Comparison of ENCODE assay signal across 25 cellular contexts in the genomic region with DNA sequence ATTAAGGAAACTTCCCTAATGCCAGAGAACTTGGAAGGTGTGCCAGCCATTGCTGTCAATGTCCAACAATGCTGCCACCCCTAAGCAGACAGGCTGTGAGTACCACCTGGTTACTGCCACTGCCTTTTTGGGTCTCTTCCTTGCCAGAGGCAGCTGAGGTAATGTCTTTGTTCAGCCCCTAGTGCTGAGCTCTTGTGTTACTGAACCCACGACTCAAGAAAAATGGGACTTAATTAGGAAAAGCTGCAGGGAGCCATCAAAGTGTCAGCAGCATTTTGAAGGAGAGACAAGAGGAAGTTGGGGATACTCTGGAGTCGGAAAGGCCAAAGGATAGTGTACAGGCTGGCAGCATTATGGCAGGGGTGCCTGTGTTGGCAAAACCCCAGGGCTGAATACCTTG.
"Had no signal": no experiment of that assay in that cellular context is flagged by ENCODE, and none has a peak within 500 bp of the region (broad histone marks: within the 10 kb centered on the region; RNA-seq: fewer than 3 reads in every experiment).

No MANE protein-coding gene starts in this region.

- ATAC-seq: foreskin keratinocyte; gastroesophageal sphincter; heart left ventricle; left cardiac atrium; left lung; naive thymus-derived CD8-positive, alpha-beta T cell; psoas muscle; right cardiac atrium; stimulated activated naive CD8-positive, alpha-beta T cell treated with anti-CD3 and anti-CD28 coated beads, Interleukin-15, Interleukin-2, amounts not matched to agents 100 U/mL and 50 U/mL, for 24 hours had no signal

- H3K4me1 ChIP-seq: esophagus muscularis mucosa, foreskin keratinocyte, gastroesophageal sphincter, heart left ventricle, left lung, psoas muscle, spleen, testis, tibial artery had no signal

- H3K36me3 Mint-ChIP-seq: stimulated activated memory B cell treated with anti-CD40 and anti-IgM and Interleukin-4, amounts not matched to agents 10 μg/mL and 1 μg/mL and 100 μg/mL, for 72 hours; type B pancreatic cell had no signal

- H3K9me3 Mint-ChIP-seq: type B pancreatic cell had no signal

- H3K36me3 ChIP-seq: esophagus muscularis mucosa, gastroesophageal sphincter, heart left ventricle, left lung, ovary, spleen, tibial artery had no signal

- H3K9me3 ChIP-seq: esophagus muscularis mucosa, gastroesophageal sphincter, heart left ventricle, left lung, ovary, psoas muscle, testis, tibial artery had no signal

- H3K27me3 ChIP-seq: esophagus muscularis mucosa, foreskin keratinocyte, gastroesophageal sphincter, heart left ventricle, hepatocyte, left lung, ovary, spleen, testis, tibial artery had no signal

- H3K4me3 ChIP-seq: coronary artery, esophagus muscularis mucosa, gastroesophageal sphincter, heart left ventricle, hepatocyte, left lung, ovary, psoas muscle, skin epidermis, spleen, testis, tibial artery had no signal

- H3K27me3 Mint-ChIP-seq: naive thymus-derived CD8-positive, alpha-beta T cell; stimulated activated memory B cell treated with anti-CD40 and anti-IgM and Interleukin-4, amounts not matched to agents 10 μg/mL and 1 μg/mL and 100 μg/mL, for 72 hours; type B pancreatic cell had no signal

- H3K4me3 Mint-ChIP-seq: naive thymus-derived CD8-positive, alpha-beta T cell; nephron progenitor cell; type B pancreatic cell had no signal

- DNase-seq: dermis blood vessel endothelial cell; effector memory CD4-positive, alpha-beta T cell; foreskin keratinocyte; heart left ventricle; kidney; left cardiac atrium; naive thymus-derived CD8-positive, alpha-beta T cell; nephron progenitor cell; occipital lobe; ovary; psoas muscle; right cardiac atrium; spleen; stimulated activated CD4-positive, alpha-beta T cell treated with anti-CD3 and anti-CD28 coated beads, Interleukin-4, amount 100 ng/mL, for 4 hours; stimulated activated naive CD8-positive, alpha-beta T cell treated with anti-CD3 and anti-CD28 coated beads, Interleukin-15, Interleukin-2, amounts not matched to agents 100 U/mL and 50 U/mL, for 24 hours; testis; tibial artery had no signal

- H3K4me1 Mint-ChIP-seq: naive thymus-derived CD8-positive, alpha-beta T cell; nephron progenitor cell; stimulated activated memory B cell treated with anti-CD40 and anti-IgM and Interleukin-4, amounts not matched to agents 10 μg/mL and 1 μg/mL and 100 μg/mL, for 72 hours had no signal

- H3K27ac Mint-ChIP-seq: naive thymus-derived CD8-positive, alpha-beta T cell; nephron progenitor cell; stimulated activated memory B cell treated with anti-CD40 and anti-IgM and Interleukin-4, amounts not matched to agents 10 μg/mL and 1 μg/mL and 100 μg/mL, for 72 hours; type B pancreatic cell had no signal
